In the genomic region with DNA sequence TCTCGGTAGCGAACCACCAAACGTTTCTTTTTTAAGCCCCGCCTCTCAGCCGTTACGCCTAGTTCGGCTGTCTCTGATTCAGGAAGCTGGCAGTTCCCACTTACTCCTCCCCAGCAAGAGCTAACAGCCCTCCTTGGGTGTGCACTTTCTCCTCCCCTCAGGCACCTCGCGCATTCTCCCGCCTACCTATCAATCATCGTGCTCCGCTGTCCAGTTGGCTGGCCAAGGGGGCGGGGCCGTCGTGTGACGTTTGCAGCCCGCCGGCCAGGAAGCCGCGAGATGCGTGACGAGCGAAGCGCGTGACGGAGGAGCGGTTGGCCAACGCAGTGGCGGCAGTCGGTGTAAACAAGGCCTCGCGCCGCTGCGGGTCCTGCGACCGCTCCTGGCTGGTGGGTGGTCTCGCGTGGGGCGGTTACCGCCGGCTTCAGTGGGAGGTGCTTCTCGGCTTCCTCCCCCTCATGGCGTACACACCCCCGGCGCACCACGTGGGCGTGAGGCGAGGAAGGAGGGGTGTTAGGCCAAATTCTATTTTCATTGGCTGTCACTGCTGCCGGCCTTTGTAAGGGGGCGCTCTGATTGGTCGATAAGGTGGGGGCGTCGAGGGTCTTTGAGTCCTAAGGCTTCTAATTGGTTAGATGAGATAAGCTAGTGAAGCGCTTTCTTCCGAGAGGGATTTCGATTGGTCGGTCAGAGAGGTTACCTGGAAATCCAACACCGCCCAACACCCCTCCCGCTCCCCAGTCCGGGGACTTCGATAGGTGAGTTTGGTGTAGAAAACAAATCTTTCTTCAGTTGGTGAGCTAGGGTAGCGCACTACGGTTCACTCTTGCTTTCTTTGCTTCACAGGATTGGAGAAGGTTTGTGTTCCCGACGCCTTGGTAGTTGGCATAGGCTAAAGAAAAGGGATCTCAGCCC, we compare ENCODE assay signal across 8 cellular contexts. TPM values are rescaled to one million over a fixed set of nuclear protein-coding genes. Genes with fewer than 3 reads are reported as not detected.
DNase-seq lines count a peak whose midpoint lies in the region; ATAC-seq, FAIRE-seq and TF ChIP-seq lines count a peak whose summit lies in the region.

A gene (plus strand): TSS at position 242 of the 915 bp plus-strand sequence. CDS start 818 bp downstream, outside the sequence.
A gene (minus strand): TSS at position 414 of the 915 bp plus-strand sequence. CDS start 32,101 bp downstream, outside the sequence.

- H3K79me2 ChIP-seq in OCI-LY1 (ENCODE audit: insufficient read depth, low read length) = peaks cover 4% of the 10 kb centered on the region; the same call in 1 of the 2 replicates
- no peaks in the 10 kb centered on the region for H3K79me2 ChIP-seq in endothelial cell of umbilical vein (ENCODE audit: control insufficient read depth, insufficient read depth, low read length)

- peaks cover 2% of the 10 kb centered on the region for H3K27me3 Mint-ChIP-seq in mesothelial cell of epicardium (ENCODE audit: low read depth)

- H3K4me2 ChIP-seq in OCI-LY1 (ENCODE audit: low read length) (peak within 1 kb of the TSS; percentile 93), endothelial cell of umbilical vein (ENCODE audit: insufficient read depth, low read length) (peak within 1 kb of the TSS; percentile 96)

- POLR2A ChIA-PET in endothelial cell of umbilical vein (lab: Charles Lee) = interaction anchor here (0.6 to 2.3 kb wide), 8 partner anchors 9 to 32 kb away, joined by 3 to 13 read pairs (median 7); a partner anchor contains a TSS

- ATAC-seq in GM21526 (IDR thresholded peaks at IDR 0.05; ENCODE audit: low FRiP score, unreplicated experiment) = peak; percentile 81

- H3K9me1 ChIP-seq in endothelial cell of umbilical vein (replicated peaks; ENCODE audit: control insufficient read depth, extremely low read depth, insufficient read depth, low read length) = no peaks in the 10 kb centered on the region

- peaks cover 12% of the 10 kb centered on the region for H3K36me3 Mint-ChIP-seq in mesothelial cell of epicardium

- dilution Hi-C loops in endothelial cell of umbilical vein (cut with MboI; ENCODE audit: extremely low pct_ligation_motif_present, low sequenced_read_pairs) = no loop called here

- TSS peak; percentile 58 for BruUV-seq in endothelial cell of umbilical vein (replicated peaks; lab: Mats Ljungman, UMichigan)

- H3K36me3 ChIP-seq in OCI-LY1 (ENCODE audit: insufficient read depth, low read length) = peaks cover 35% of the 10 kb centered on the region
- H3K36me3 ChIP-seq in endothelial cell of umbilical vein (ENCODE audit: control insufficient read depth in 2 of 2, extremely low read depth in 1 of 2, insufficient read depth in 2 of 2, low read length in 2 of 2) = peaks cover 7 to 17% of the 10 kb centered on the region in 2 experiments

- TF ChIP-seq CTCF in D721Med (IDR thresholded peaks at IDR 0.05; ENCODE audit: insufficient read depth, missing control alignments) (no peak), OCI-LY1 (IDR thresholded peaks at IDR 0.05; ENCODE audit: low read length) (no peak), endothelial cell of umbilical vein (IDR thresholded peaks at IDR 0.05; ENCODE audit: extremely low read depth in 1 of 2, insufficient read depth in 1 of 2, low read depth in 1 of 2, low read length in 2 of 2) (no peak), mesothelial cell of epicardium (IDR thresholded peaks at IDR 0.05; ENCODE audit: unreplicated experiment) (no peak)

- FAIRE-seq in D721Med (lab: Jason Lieb, UNC) = no peak
- FAIRE-seq in endothelial cell of umbilical vein (lab: Jason Lieb, UNC) = peak; percentile 99

- peak within 1 kb of the TSS; percentile 90 for H3K4me3 Mint-ChIP-seq in mesothelial cell of epicardium

- DNase-seq in D721Med (ENCODE audit: insufficient read length, low spot score) = peak; percentile 97
- peak; percentile 97 for DNase-seq in HuH-7 (ENCODE audit: low spot score)
- peak; percentile 95 for DNase-seq in activated T-cell treated with anti-CD3 and anti-CD28 coated beads for 1 hour (ENCODE audit: low read depth)
- peak; percentile 100 for DNase-seq in endothelial cell of umbilical vein (ENCODE audit: low read depth, low spot score)
- DNase-seq in mesothelial cell of epicardium (ENCODE audit: low spot score in 2 of 2, unreplicated experiment in 2 of 2) = peak; percentile 96 to 99
- peak; percentile 97 to 99 for DNase-seq in stimulated activated CD8-positive, alpha-beta memory T cell treated with anti-CD3 and anti-CD28 coated beads, Interleukin-15, amount 100 ng/mL, for 4 hours (ENCODE audit: low read depth in 2 of 2)

- CTCF ChIA-PET in endothelial cell of umbilical vein (lab: Charles Lee) = interaction anchor here (1.1 to 3.3 kb wide), 17 partner anchors 10 to 317 kb away, joined by 3 to 27 read pairs (median 5); a partner anchor contains a TSS

- H3K27ac ChIP-seq in OCI-LY1 (ENCODE audit: low read depth, low read length, poor library complexity, severe bottlenecking) (peak within 1 kb of the TSS; percentile 90), endothelial cell of umbilical vein (ENCODE audit: insufficient read depth, low read depth, low read length) (peak within 1 kb of the TSS; percentile 88)

- H3K9me3 Mint-ChIP-seq in mesothelial cell of epicardium = no peaks in the 10 kb centered on the region

- peak; percentile 39 for TF ChIP-seq POLR2A in endothelial cell of umbilical vein (IDR thresholded peaks at IDR 0.05; ENCODE audit: low read depth, low read length)

- H3F3A ChIP-seq in OCI-LY1 (ENCODE audit: insufficient read depth, low read length) = no peaks in the 10 kb centered on the region

- H3K27me3 ChIP-seq in OCI-LY1 (ENCODE audit: insufficient read depth, low read length) (no peaks in the 10 kb centered on the region), endothelial cell of umbilical vein (ENCODE audit: control insufficient read depth in 2 of 2, insufficient read depth in 2 of 2, low read length in 2 of 2) (no peaks in the 10 kb centered on the region)

- H2AFZ ChIP-seq in OCI-LY1 (ENCODE audit: low read length) = no peak within 1 kb of the TSS
- H2AFZ ChIP-seq in endothelial cell of umbilical vein (ENCODE audit: low read depth, low read length) = peak within 1 kb of the TSS; percentile 97

- peak within 1 kb of the TSS; percentile 76 for H3K4me3 ChIP-seq in OCI-LY1 (ENCODE audit: low read depth, low read length, poor library complexity, severe bottlenecking)
- H3K4me3 ChIP-seq in endothelial cell of umbilical vein (replicated peaks in 1 of 3; ENCODE audit: insufficient read depth in 1 of 3, low read depth in 1 of 3, low read length in 3 of 3) = peak within 1 kb of the TSS; percentile 46 to 92 (median 84)

- H3K4me1 Mint-ChIP-seq in mesothelial cell of epicardium = peaks cover 20% of the 10 kb centered on the region

- no peaks in the 10 kb centered on the region for H3K9me2 ChIP-seq in OCI-LY1 (ENCODE audit: low read depth, low read length)

- H3K4me1 ChIP-seq in OCI-LY1 (ENCODE audit: insufficient read depth, low read length, severe bottlenecking) = peaks cover 18% of the 10 kb centered on the region
- H3K4me1 ChIP-seq in endothelial cell of umbilical vein (ENCODE audit: control insufficient read depth, extremely low read depth, insufficient read depth, low read length) = peaks cover 13% of the 10 kb centered on the region

- peak within 1 kb of the TSS; percentile 99 for H3K27ac Mint-ChIP-seq in mesothelial cell of epicardium

- H4K20me1 ChIP-seq in OCI-LY1 (ENCODE audit: insufficient read depth, low read length) = no peaks in the 10 kb centered on the region
- H4K20me1 ChIP-seq in endothelial cell of umbilical vein (replicated peaks; ENCODE audit: control insufficient read depth, extremely low read depth, insufficient read depth, low read length) = no peaks in the 10 kb centered on the region

- intact Hi-C loops in endothelial cell of umbilical vein (cut with micrococcal nuclease) = loop anchor here (1.0 to 5.0 kb wide), 9 partner anchors 20 to 1182 kb away; a partner anchor contains a TSS

- H3K9ac ChIP-seq in OCI-LY1 (ENCODE audit: low read length) (peak within 1 kb of the TSS; percentile 90), endothelial cell of umbilical vein (replicated peaks; ENCODE audit: extremely low read depth, insufficient read depth, low read length) (peak within 1 kb of the TSS; percentile 88)

- no peaks in the 10 kb centered on the region for H3K9me3 ChIP-seq in OCI-LY1 (ENCODE audit: low read length)
- H3K9me3 ChIP-seq in endothelial cell of umbilical vein (replicated peaks; ENCODE audit: control insufficient read depth, insufficient read depth, low read length) = no peaks in the 10 kb centered on the region

TF ChIP-seq in endothelial cell of umbilical vein, 7 proteins besides CTCF, POLR2A, EP300 and RAD21:
- TF ChIP-seq GATA2 (IDR thresholded peaks at IDR 0.05; ENCODE audit: insufficient read depth, insufficient read length, low read depth, low read length) (no peak), JUN (IDR thresholded peaks at IDR 0.05; ENCODE audit: borderline replicate concordance, insufficient read depth, insufficient read length, low read depth) (no peak)
- TF ChIP-seq, protein P1, sequence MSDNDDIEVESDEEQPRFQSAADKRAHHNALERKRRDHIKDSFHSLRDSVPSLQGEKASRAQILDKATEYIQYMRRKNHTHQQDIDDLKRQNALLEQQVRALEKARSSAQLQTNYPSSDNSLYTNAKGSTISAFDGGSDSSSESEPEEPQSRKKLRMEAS (IDR thresholded peaks at IDR 0.05; ENCODE audit: insufficient read depth, insufficient read length) = peak; percentile 95

RNA-seq across cellular contexts. Expression of the first gene that starts in this region (rescaled TPM):
- total RNA-seq in endothelial cell of umbilical vein = 32.1 and 38.5 TPM in 2 replicates
- 33.8 and 37.3 TPM in 2 replicates for polyA plus RNA-seq in endothelial cell of umbilical vein
- polyA plus RNA-seq in endothelial cell of umbilical vein (2011; cell fraction: cytosol; rRNA removed) = 27.6 and 29.8 TPM in 2 replicates
- 33.2 and 36.5 TPM in 2 replicates for polyA plus RNA-seq in endothelial cell of umbilical vein (2011; cell fraction: nucleus; rRNA removed)
- polyA plus RNA-seq in endothelial cell of umbilical vein (2012) = 22.3 and 22.4 TPM in 2 replicates
- polyA minus RNA-seq in endothelial cell of umbilical vein = 45.1 and 58.5 TPM in 2 replicates
- polyA minus RNA-seq in endothelial cell of umbilical vein (2011; cell fraction: cytosol; rRNA and poly(A)+ RNA removed) = 37.8 TPM
- polyA minus RNA-seq in endothelial cell of umbilical vein (2011; cell fraction: nucleus; rRNA and poly(A)+ RNA removed) = 17.3 and 19.6 TPM in 2 replicates
- 62.3 to 71.1 TPM (median 63.7 TPM) in 3 replicates for total RNA-seq in mesothelial cell of epicardium

RNA-seq across cellular contexts. Expression of the second gene that starts in this region (rescaled TPM):
- total RNA-seq in endothelial cell of umbilical vein = 0.62 and 0.71 TPM in 2 replicates
- polyA plus RNA-seq in endothelial cell of umbilical vein = 1.1 and 1.9 TPM in 2 replicates
- polyA plus RNA-seq in endothelial cell of umbilical vein (2011; cell fraction: cytosol; rRNA removed) = 1.1 and 1.2 TPM in 2 replicates
- polyA plus RNA-seq in endothelial cell of umbilical vein (2011; cell fraction: nucleus; rRNA removed) = 0.57 and 0.64 TPM in 2 replicates
- 0.13 and 0.26 TPM in 2 replicates for polyA plus RNA-seq in endothelial cell of umbilical vein (2012)
- polyA minus RNA-seq in endothelial cell of umbilical vein = 0.21 and 0.66 TPM in 2 replicates
- 1.0 TPM for polyA minus RNA-seq in endothelial cell of umbilical vein (2011; cell fraction: cytosol; rRNA and poly(A)+ RNA removed)
- polyA minus RNA-seq in endothelial cell of umbilical vein (2011; cell fraction: nucleus; rRNA and poly(A)+ RNA removed) = 0.43 and 1.3 TPM in 2 replicates
- total RNA-seq in mesothelial cell of epicardium = 1.5 to 2.0 TPM (median 1.8 TPM) in 3 replicates

Comparison
In these comparisons a context has a peak if more than half of its experiments do, and no peak if none do; other contexts are left out.
1. Peak in every context shown above with its lines: DNase-seq, ATAC-seq, H3K4me3 ChIP-seq and H3K27ac ChIP-seq.